Comparison of ENCODE assay signal across 8 cellular contexts in genomic region chr22:28882878-28883656, GRCh38. TPM values are rescaled to one million over a fixed set of nuclear protein-coding genes. Genes with fewer than 3 reads are reported as not detected.
DNase-seq lines count a peak whose midpoint lies in the region; ATAC-seq and TF ChIP-seq lines count a peak whose summit lies in the region.

Gene ZNRF3 (plus strand): TSS chr22:28883572. CDS start chr22:28883767, 195 bp downstream.

- ATAC-seq in HG03432 (IDR thresholded peaks at IDR 0.05; ENCODE audit: unreplicated experiment) (peak; percentile 78), left lobe of liver (peak; percentile 93), GM21515 (IDR thresholded peaks at IDR 0.05; ENCODE audit: unreplicated experiment) (no peak)

- TF ChIP-seq CTCF in GM13976 (IDR thresholded peaks at IDR 0.05; ENCODE audit: borderline replicate concordance, control extremely low read depth, extremely low read depth, insufficient read depth, missing control alignments) = no peak

- DNase-seq in GM13976 (ENCODE audit: low spot score) = peak; percentile 95
- peak; percentile 57 for DNase-seq in NCI-H526 treated with DMSO at 0.1 percent for 48 hours (lab: John Stamatoyannopoulos, UW)
- DNase-seq in activated CD4-positive, alpha-beta T cell treated with anti-CD3 and anti-CD28 coated beads, Interleukin-2, amount 50 U/mL, for 4 hours = peak; percentile 89 to 90
- peak; percentile 89 for DNase-seq in dedifferentiated amniotic fluid mesenchymal stem cell (ENCODE audit: extremely low spot score)
- DNase-seq in left lobe of liver (ENCODE audit: low spot score) = peak; percentile 95
- DNase-seq in stimulated activated CD4-positive, alpha-beta T cell treated with anti-CD3 and anti-CD28 coated beads, Interleukin-1b, Interleukin-23, amount 100 ng/mL, for 24 hours (ENCODE audit: low read depth in 4 of 4, low spot score in 1 of 4) = peak; percentile 80 to 96 (median 83)

- in situ Hi-C loops in GM13976 (cut with MboI; ENCODE audit: low sequenced_read_pairs, unreplicated experiment) = no loop called here

RNA-seq across cellular contexts. Expression of gene ZNRF3, which starts in this region (rescaled TPM):
- total RNA-seq in left lobe of liver = 7.3 TPM
